2 cellular contexts compared by ENCODE assay signal in the genomic region with DNA sequence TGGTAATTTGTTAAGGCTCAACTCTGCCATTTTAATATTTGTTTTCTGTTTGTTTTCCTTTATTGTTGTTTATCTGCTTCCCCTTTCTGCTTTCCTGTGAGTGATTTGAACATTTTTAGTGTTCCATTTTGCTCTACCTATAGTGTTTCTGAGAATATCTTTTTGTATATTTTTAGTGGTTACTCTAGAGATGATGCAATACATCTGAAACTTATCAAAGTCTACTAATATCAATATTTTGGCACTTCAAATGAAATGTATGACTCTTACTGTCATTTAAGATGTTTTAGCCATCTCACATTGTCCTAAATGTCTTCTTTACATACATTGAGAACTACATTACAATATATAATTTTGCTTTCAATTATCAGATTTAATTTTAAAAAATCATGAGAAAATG.
TF ChIP-seq lines count a peak whose summit lies in the region.

No MANE protein-coding gene starts in this region.

TF ChIP-seq in IMR-90, 13 proteins besides CTCF, POLR2A, EP300 and RAD21:
- TF ChIP-seq RFX5 (IDR thresholded peaks at IDR 0.05; ENCODE audit: low read depth, low read length) (no peak), FOS (IDR thresholded peaks at IDR 0.05; ENCODE audit: low read depth, low read length) (no peak), CEBPB (IDR thresholded peaks at IDR 0.05; ENCODE audit: low read depth, low read length) (peak; percentile 68), MAZ (IDR thresholded peaks at IDR 0.05; ENCODE audit: borderline replicate concordance, low read depth, low read length) (no peak)

TF ChIP-seq in H1, 55 proteins besides CTCF, POLR2A, EP300 and RAD21:
- TF ChIP-seq SAP30 (IDR thresholded peaks at IDR 0.05; ENCODE audit: insufficient read depth, insufficient replicate concordance, low read length) (no peak), TBP (IDR thresholded peaks at IDR 0.05; ENCODE audit: low read depth, low read length) (no peak), CEBPB (IDR thresholded peaks at IDR 0.05; ENCODE audit: low read depth, low read length) (peak; percentile 43; the same call in 1 of the 2 replicates)
